ENCODE assay signal across 9 cellular contexts in genomic region chr1:40884055-40884795, GRCh38. TPM values are rescaled to one million over a fixed set of nuclear protein-coding genes. Genes with fewer than 3 reads are reported as not detected.
DNase-seq lines count a peak whose midpoint lies in the region; ATAC-seq and TF ChIP-seq lines count a peak whose summit lies in the region.
"Had no signal": no experiment of that assay in that cellular context is flagged by ENCODE, and none has a peak within 500 bp of the region (broad histone marks: within the 10 kb centered on the region; RNA-seq: fewer than 3 reads in every experiment).

No MANE protein-coding gene starts in this region.

- H3K9me2 ChIP-seq in SK-N-SH = no peaks in the 10 kb centered on the region

- in situ Hi-C loops in astrocyte of the cerebellum (cut with HindIII; ENCODE audit: low sequenced_read_pairs) = no loop called here
- in situ Hi-C loops in GM13977 (cut with MboI; ENCODE audit: low pct_unique_long_range_greater_than_20kb, low sequenced_read_pairs, unreplicated experiment) = no loop called here

- H3K79me2 ChIP-seq in SK-N-SH (ENCODE audit: insufficient read depth) = no peaks in the 10 kb centered on the region

- no peak overlapping the region for H3K9ac ChIP-seq in SK-N-SH
- no peak overlapping the region for H3K9ac ChIP-seq in iPS-15b (ENCODE audit: low read depth, low read length)

- H3K36me3 ChIP-seq in SK-N-SH (replicated peaks in 1 of 2; ENCODE audit: control insufficient read depth in 1 of 2, insufficient read depth in 2 of 2, low read length in 1 of 2) (no peaks in the 10 kb centered on the region), iPS-15b (ENCODE audit: control insufficient read depth, insufficient read depth, low read length) (no peaks in the 10 kb centered on the region)

- H3F3A ChIP-seq in SK-N-SH (replicated peaks; ENCODE audit: insufficient read depth) = peaks cover under 1% of the 10 kb centered on the region

- DNase-seq in SK-N-SH (peak; percentile 76), astrocyte of the cerebellum (ENCODE audit: low read depth) (no peak), GM13977 (ENCODE audit: low spot score) (no peak)
- no peak for DNase-seq in stimulated activated effector memory CD8-positive, alpha-beta T cell treated with anti-CD3 and anti-CD28 coated beads, Interleukin-12 subunit alpha, Interleukin-12 subunit beta, amount 100 ng/mL, for 72 hours (ENCODE audit: low spot score in 2 of 2)
- DNase-seq: NCI-H2029 treated with DMSO at 0.1 percent for 48 hours had no signal

- TF ChIP-seq CTCF in SK-N-SH (IDR thresholded peaks at IDR 0.05) = no peak
- no peak for TF ChIP-seq CTCF in astrocyte of the cerebellum (IDR thresholded peaks at IDR 0.05; ENCODE audit: low read depth, low read length, missing control alignments)
- no peak for TF ChIP-seq CTCF in GM13977 (IDR thresholded peaks at IDR 0.05; ENCODE audit: extremely low read depth, insufficient read depth, missing control alignments)

- H4K20me1 ChIP-seq in SK-N-SH (ENCODE audit: insufficient read depth) = no peaks in the 10 kb centered on the region

- H3K4me3 ChIP-seq in SK-N-SH (ENCODE audit: low read depth in 2 of 2, low read length in 1 of 2) = no peak overlapping the region
- H3K4me3 ChIP-seq in astrocyte of the cerebellum (ENCODE audit: low read depth, low read length) = peak overlapping the region; percentile 7
- H3K4me3 ChIP-seq in iPS-15b (ENCODE audit: low read depth, low read length) = peak overlapping the region; percentile 35

- H3K9me3 ChIP-seq in SK-N-SH (no peaks in the 10 kb centered on the region), iPS-15b (ENCODE audit: control insufficient read depth, insufficient read depth, low read length) (no peaks in the 10 kb centered on the region)

- CTCF ChIA-PET in SK-N-SH (lab: Yijun Ruan, JAX) = no interaction called here

- H3K27ac Mint-ChIP-seq in stimulated activated effector memory CD8-positive, alpha-beta T cell treated with anti-CD3 and anti-CD28 coated beads, Interleukin-12 subunit alpha, Interleukin-12 subunit beta, amount 100 ng/mL, for 72 hours = no peak overlapping the region

- H3K4me3 Mint-ChIP-seq in stimulated activated effector memory CD8-positive, alpha-beta T cell treated with anti-CD3 and anti-CD28 coated beads, Interleukin-12 subunit alpha, Interleukin-12 subunit beta, amount 100 ng/mL, for 72 hours = peak overlapping the region; percentile 19

- no peak for TF ChIP-seq RAD21 in SK-N-SH (IDR thresholded peaks at IDR 0.05; ENCODE audit: low read length)

- WGBS in SK-N-SH (ENCODE audit: low lambda C conversion rate) = 76% methylated on average over 39 of the region's 73 CpGs

- no peaks in the 10 kb centered on the region for H3K9me3 Mint-ChIP-seq in stimulated activated effector memory CD8-positive, alpha-beta T cell treated with anti-CD3 and anti-CD28 coated beads, Interleukin-12 subunit alpha, Interleukin-12 subunit beta, amount 100 ng/mL, for 72 hours

- H3K4me1 ChIP-seq in SK-N-SH (ENCODE audit: control insufficient read depth in 1 of 2, insufficient read depth in 2 of 2, low read depth in 1 of 2, low read length in 1 of 2) (no peaks in the 10 kb centered on the region; a peak in 1 of 4 replicates), iPS-15b (ENCODE audit: control insufficient read depth, insufficient read depth, low read length) (peaks cover 3% of the 10 kb centered on the region)

- H3K27me3 ChIP-seq in SK-N-SH (ENCODE audit: insufficient read depth) (no peaks in the 10 kb centered on the region), iPS-15b (ENCODE audit: control insufficient read depth, insufficient read depth, low read length) (peaks cover 27% of the 10 kb centered on the region)

- H2AFZ ChIP-seq in SK-N-SH (ENCODE audit: low read depth) = no peak overlapping the region

- H3K4me1 Mint-ChIP-seq in stimulated activated effector memory CD8-positive, alpha-beta T cell treated with anti-CD3 and anti-CD28 coated beads, Interleukin-12 subunit alpha, Interleukin-12 subunit beta, amount 100 ng/mL, for 72 hours = peaks cover 6% of the 10 kb centered on the region

- no peak for ATAC-seq in SK-N-SH treated with all-trans-retinoic acid at 6 μM for 48 hours
- no peak for ATAC-seq in stimulated activated effector memory CD8-positive, alpha-beta T cell treated with anti-CD3 and anti-CD28 coated beads, Interleukin-12 subunit alpha, Interleukin-12 subunit beta, amount 100 ng/mL, for 72 hours
- no peak for ATAC-seq in GM21529 (IDR thresholded peaks at IDR 0.05; ENCODE audit: unreplicated experiment)
- no peak for ATAC-seq in HG02840 (IDR thresholded peaks at IDR 0.05; ENCODE audit: low FRiP score, unreplicated experiment)

- POLR2A ChIA-PET in SK-N-SH (lab: Yijun Ruan, JAX) = no interaction called here

- no peak overlapping the region for H3K27ac ChIP-seq in SK-N-SH (ENCODE audit: low read depth in 2 of 2, low read length in 1 of 2)

- H3K36me3 Mint-ChIP-seq in stimulated activated effector memory CD8-positive, alpha-beta T cell treated with anti-CD3 and anti-CD28 coated beads, Interleukin-12 subunit alpha, Interleukin-12 subunit beta, amount 100 ng/mL, for 72 hours = no peaks in the 10 kb centered on the region

- TF ChIP-seq EP300 in SK-N-SH (IDR thresholded peaks at IDR 0.05; ENCODE audit: borderline replicate concordance in 1 of 2, low read depth in 1 of 2, low read length in 1 of 2) = no peak

- H3K4me2 ChIP-seq in SK-N-SH = no peak overlapping the region

TF ChIP-seq in SK-N-SH, 30 proteins besides CTCF, POLR2A, EP300 and RAD21:
- TF ChIP-seq FOSL2 (IDR thresholded peaks at IDR 0.05; ENCODE audit: borderline replicate concordance, low read depth) (no peak), MAX (IDR thresholded peaks at IDR 0.05; ENCODE audit: low read depth) (no peak), GATA2 (CRISPR knock-in tag; IDR thresholded peaks at IDR 0.05) (no peak), JUND (IDR thresholded peaks at IDR 0.05) (no peak), FOXJ3 (CRISPR knock-in tag; IDR thresholded peaks at IDR 0.05) (no peak), YY1 (IDR thresholded peaks at IDR 0.05; ENCODE audit: low read depth) (no peak), IRF3 (IDR thresholded peaks at IDR 0.05; ENCODE audit: low read depth, low read length) (no peak)

TF ChIP-seq in SK-N-SH treated with all-trans-retinoic acid at 6 μM for 48 hours, 23 proteins besides CTCF, POLR2A, EP300 and RAD21:
- TF ChIP-seq CREB5 (CRISPR knock-in tag; IDR thresholded peaks at IDR 0.05; ENCODE audit: low read depth) = no peak

RNA-seq across cellular contexts. Expression of gene CITED4, which starts 22.1 kb away (rescaled TPM):
- polyA plus RNA-seq in SK-N-SH (2012; rRNA removed) = 5.9 and 10.1 TPM in 2 replicates
- polyA plus RNA-seq in SK-N-SH (2012; cell fraction: cytosol; rRNA removed) = 6.7 and 10.0 TPM in 2 replicates
- polyA plus RNA-seq in SK-N-SH (2012; cell fraction: nucleus; rRNA removed) = 5.6 and 13.0 TPM in 2 replicates

Comparison
In these comparisons a context has a peak if more than half of its experiments do, and no peak if none do; other contexts are left out.
1. H3K4me3 ChIP-seq: peak in astrocyte of the cerebellum (single experiment) and iPS-15b (single experiment); none in SK-N-SH (0 of 2).